1 cellular context compared by ENCODE assay signal in the genomic region with DNA sequence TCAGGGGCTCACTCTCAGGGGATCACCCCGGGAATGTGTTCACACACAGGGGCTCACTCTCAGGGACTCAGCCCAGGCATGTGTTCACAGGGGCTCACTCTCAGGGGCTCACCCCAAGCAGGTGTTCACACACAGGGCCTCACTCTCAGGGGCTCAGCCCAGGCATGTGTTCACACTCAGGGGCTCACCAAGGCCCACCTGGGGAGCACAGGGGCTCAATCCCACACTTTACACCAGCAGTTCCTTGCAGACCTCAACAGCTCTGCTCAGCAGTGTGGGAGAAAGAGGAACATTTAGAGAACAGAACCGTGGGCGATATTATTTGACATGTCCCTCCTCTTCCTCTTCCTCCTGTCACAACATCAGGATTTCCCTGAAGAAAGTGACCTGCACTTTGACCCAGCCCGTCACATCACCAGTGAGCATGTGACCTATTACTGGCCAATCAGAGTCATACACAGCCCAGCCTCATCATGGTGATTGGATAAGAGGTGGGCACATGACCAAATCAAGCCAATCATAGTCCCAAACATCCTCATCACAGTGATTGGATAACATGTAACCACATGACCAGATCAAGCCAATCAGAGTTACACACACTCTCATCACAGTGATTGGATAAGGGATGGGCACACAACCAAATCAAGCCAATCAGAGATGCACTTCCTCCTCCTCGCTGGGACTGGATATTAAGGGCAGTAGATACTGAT.
A peak's percentile ranks its signal among the peaks of the same experiment; 100 is the strongest.
TF ChIP-seq lines count a peak whose summit lies in the region.

No MANE protein-coding gene starts in this region.

TF ChIP-seq in K562, 482 proteins besides CTCF, POLR2A, EP300 and RAD21 (continued from another document and continues in another):
- TF ChIP-seq ZBTB11 (CRISPR knock-in tag; IDR thresholded peaks at IDR 0.05) = peak in 1 of 3 experiments; percentile 54; a peak in 1 of 6 replicates
- TF ChIP-seq SP2 (IDR thresholded peaks at IDR 0.05; ENCODE audit: extremely low read depth, low read depth, low read length, poor library complexity, severe bottlenecking) = no peak
- TF ChIP-seq, protein P1, sequence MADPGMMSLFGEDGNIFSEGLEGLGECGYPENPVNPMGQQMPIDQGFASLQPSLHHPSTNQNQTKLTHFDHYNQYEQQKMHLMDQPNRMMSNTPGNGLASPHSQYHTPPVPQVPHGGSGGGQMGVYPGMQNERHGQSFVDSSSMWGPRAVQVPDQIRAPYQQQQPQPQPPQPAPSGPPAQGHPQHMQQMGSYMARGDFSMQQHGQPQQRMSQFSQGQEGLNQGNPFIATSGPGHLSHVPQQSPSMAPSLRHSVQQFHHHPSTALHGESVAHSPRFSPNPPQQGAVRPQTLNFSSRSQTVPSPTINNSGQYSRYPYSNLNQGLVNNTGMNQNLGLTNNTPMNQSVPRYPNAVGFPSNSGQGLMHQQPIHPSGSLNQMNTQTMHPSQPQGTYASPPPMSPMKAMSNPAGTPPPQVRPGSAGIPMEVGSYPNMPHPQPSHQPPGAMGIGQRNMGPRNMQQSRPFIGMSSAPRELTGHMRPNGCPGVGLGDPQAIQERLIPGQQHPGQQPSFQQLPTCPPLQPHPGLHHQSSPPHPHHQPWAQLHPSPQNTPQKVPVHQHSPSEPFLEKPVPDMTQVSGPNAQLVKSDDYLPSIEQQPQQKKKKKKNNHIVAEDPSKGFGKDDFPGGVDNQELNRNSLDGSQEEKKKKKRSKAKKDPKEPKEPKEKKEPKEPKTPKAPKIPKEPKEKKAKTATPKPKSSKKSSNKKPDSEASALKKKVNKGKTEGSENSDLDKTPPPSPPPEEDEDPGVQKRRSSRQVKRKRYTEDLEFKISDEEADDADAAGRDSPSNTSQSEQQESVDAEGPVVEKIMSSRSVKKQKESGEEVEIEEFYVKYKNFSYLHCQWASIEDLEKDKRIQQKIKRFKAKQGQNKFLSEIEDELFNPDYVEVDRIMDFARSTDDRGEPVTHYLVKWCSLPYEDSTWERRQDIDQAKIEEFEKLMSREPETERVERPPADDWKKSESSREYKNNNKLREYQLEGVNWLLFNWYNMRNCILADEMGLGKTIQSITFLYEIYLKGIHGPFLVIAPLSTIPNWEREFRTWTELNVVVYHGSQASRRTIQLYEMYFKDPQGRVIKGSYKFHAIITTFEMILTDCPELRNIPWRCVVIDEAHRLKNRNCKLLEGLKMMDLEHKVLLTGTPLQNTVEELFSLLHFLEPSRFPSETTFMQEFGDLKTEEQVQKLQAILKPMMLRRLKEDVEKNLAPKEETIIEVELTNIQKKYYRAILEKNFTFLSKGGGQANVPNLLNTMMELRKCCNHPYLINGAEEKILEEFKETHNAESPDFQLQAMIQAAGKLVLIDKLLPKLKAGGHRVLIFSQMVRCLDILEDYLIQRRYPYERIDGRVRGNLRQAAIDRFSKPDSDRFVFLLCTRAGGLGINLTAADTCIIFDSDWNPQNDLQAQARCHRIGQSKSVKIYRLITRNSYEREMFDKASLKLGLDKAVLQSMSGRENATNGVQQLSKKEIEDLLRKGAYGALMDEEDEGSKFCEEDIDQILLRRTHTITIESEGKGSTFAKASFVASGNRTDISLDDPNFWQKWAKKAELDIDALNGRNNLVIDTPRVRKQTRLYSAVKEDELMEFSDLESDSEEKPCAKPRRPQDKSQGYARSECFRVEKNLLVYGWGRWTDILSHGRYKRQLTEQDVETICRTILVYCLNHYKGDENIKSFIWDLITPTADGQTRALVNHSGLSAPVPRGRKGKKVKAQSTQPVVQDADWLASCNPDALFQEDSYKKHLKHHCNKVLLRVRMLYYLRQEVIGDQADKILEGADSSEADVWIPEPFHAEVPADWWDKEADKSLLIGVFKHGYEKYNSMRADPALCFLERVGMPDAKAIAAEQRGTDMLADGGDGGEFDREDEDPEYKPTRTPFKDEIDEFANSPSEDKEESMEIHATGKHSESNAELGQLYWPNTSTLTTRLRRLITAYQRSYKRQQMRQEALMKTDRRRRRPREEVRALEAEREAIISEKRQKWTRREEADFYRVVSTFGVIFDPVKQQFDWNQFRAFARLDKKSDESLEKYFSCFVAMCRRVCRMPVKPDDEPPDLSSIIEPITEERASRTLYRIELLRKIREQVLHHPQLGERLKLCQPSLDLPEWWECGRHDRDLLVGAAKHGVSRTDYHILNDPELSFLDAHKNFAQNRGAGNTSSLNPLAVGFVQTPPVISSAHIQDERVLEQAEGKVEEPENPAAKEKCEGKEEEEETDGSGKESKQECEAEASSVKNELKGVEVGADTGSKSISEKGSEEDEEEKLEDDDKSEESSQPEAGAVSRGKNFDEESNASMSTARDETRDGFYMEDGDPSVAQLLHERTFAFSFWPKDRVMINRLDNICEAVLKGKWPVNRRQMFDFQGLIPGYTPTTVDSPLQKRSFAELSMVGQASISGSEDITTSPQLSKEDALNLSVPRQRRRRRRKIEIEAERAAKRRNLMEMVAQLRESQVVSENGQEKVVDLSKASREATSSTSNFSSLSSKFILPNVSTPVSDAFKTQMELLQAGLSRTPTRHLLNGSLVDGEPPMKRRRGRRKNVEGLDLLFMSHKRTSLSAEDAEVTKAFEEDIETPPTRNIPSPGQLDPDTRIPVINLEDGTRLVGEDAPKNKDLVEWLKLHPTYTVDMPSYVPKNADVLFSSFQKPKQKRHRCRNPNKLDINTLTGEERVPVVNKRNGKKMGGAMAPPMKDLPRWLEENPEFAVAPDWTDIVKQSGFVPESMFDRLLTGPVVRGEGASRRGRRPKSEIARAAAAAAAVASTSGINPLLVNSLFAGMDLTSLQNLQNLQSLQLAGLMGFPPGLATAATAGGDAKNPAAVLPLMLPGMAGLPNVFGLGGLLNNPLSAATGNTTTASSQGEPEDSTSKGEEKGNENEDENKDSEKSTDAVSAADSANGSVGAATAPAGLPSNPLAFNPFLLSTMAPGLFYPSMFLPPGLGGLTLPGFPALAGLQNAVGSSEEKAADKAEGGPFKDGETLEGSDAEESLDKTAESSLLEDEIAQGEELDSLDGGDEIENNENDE (IDR thresholded peaks at IDR 0.05; ENCODE audit: low read depth, low read length) = no peak
- no peak for TF ChIP-seq CBX3 (IDR thresholded peaks at IDR 0.05; ENCODE audit: borderline replicate concordance in 1 of 2, low read length in 2 of 2)
- no peak for TF ChIP-seq NKRF (IDR thresholded peaks at IDR 0.05; ENCODE audit: borderline replicate concordance)
- TF ChIP-seq POU5F1 (IDR thresholded peaks at IDR 0.05; ENCODE audit: borderline replicate concordance, low read depth, low read length, partially characterized antibody) = no peak
- peak; percentile 25; the same call in 1 of the 2 replicates for TF ChIP-seq PHF8 (IDR thresholded peaks at IDR 0.05; ENCODE audit: borderline replicate concordance, low read length)
- no peak for TF ChIP-seq CEBPZ (IDR thresholded peaks at IDR 0.05; ENCODE audit: borderline replicate concordance, low read depth, low read length)
- TF ChIP-seq FUS (optimal IDR thresholded peaks at IDR 0.05; ENCODE audit: low read depth, low read length) = no peak
- TF ChIP-seq HDGF (IDR thresholded peaks at IDR 0.05) = no peak
- TF ChIP-seq ZNF217 (CRISPR knock-in tag; IDR thresholded peaks at IDR 0.05) = no peak
- TF ChIP-seq CREB3 (tag; conservative IDR thresholded peaks at IDR 0.05; ENCODE audit: low read depth) = 0 out of 2 replicates have a peak, but pooled peaks have one; percentile 30
- TF ChIP-seq HMGN3 (IDR thresholded peaks at IDR 0.05; ENCODE audit: borderline replicate concordance, extremely low read depth, insufficient read length, low read depth, low read length) = no peak
- TF ChIP-seq ZNF583 (CRISPR knock-in tag; IDR thresholded peaks at IDR 0.05) = no peak
- 0 out of 2 replicates have a peak, but pooled peaks have one; percentile 21 for TF ChIP-seq DEAF1 (CRISPR knock-in tag; IDR thresholded peaks at IDR 0.05)
- no peak for TF ChIP-seq PHF20 (IDR thresholded peaks at IDR 0.05; ENCODE audit: partially characterized antibody)
- TF ChIP-seq, protein P2, sequence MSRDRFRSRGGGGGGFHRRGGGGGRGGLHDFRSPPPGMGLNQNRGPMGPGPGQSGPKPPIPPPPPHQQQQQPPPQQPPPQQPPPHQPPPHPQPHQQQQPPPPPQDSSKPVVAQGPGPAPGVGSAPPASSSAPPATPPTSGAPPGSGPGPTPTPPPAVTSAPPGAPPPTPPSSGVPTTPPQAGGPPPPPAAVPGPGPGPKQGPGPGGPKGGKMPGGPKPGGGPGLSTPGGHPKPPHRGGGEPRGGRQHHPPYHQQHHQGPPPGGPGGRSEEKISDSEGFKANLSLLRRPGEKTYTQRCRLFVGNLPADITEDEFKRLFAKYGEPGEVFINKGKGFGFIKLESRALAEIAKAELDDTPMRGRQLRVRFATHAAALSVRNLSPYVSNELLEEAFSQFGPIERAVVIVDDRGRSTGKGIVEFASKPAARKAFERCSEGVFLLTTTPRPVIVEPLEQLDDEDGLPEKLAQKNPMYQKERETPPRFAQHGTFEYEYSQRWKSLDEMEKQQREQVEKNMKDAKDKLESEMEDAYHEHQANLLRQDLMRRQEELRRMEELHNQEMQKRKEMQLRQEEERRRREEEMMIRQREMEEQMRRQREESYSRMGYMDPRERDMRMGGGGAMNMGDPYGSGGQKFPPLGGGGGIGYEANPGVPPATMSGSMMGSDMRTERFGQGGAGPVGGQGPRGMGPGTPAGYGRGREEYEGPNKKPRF (IDR thresholded peaks at IDR 0.05; ENCODE audit: low read depth, low read length) = no peak
- no peak for TF ChIP-seq ZNF347 (CRISPR knock-in tag; IDR thresholded peaks at IDR 0.05; ENCODE audit: low read depth)
